ENCODE assay signal across 2 cellular contexts in genomic region chr3:12882336-12883310, GRCh38.
TF ChIP-seq lines count a peak whose summit lies in the region.

No MANE protein-coding gene starts in this region.

TF ChIP-seq in GM23338, 12 proteins besides CTCF, POLR2A, EP300 and RAD21:
- no peak for TF ChIP-seq JUNB (IDR thresholded peaks at IDR 0.05; ENCODE audit: unreplicated experiment)
- TF ChIP-seq NANOG (IDR thresholded peaks at IDR 0.05; ENCODE audit: borderline replicate concordance) = no peak
- no peak for TF ChIP-seq STAT1 (IDR thresholded peaks at IDR 0.05; ENCODE audit: unreplicated experiment)
- no peak for TF ChIP-seq ZNF331 (CRISPR knock-in tag; IDR thresholded peaks at IDR 0.05; ENCODE audit: low read depth)
- no peak for TF ChIP-seq CREB1 (CRISPR knock-in tag; IDR thresholded peaks at IDR 0.05; ENCODE audit: low read depth)

TF ChIP-seq in GM12878, 131 proteins besides CTCF, POLR2A, EP300 and RAD21:
- TF ChIP-seq, protein P1, sequence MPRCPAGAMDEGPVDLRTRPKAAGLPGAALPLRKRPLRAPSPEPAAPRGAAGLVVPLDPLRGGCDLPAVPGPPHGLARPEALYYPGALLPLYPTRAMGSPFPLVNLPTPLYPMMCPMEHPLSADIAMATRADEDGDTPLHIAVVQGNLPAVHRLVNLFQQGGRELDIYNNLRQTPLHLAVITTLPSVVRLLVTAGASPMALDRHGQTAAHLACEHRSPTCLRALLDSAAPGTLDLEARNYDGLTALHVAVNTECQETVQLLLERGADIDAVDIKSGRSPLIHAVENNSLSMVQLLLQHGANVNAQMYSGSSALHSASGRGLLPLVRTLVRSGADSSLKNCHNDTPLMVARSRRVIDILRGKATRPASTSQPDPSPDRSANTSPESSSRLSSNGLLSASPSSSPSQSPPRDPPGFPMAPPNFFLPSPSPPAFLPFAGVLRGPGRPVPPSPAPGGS (IDR thresholded peaks at IDR 0.05; ENCODE audit: borderline replicate concordance, insufficient read depth, low read depth, low read length, poor library complexity, severe bottlenecking) = no peak
- TF ChIP-seq, protein P2, sequence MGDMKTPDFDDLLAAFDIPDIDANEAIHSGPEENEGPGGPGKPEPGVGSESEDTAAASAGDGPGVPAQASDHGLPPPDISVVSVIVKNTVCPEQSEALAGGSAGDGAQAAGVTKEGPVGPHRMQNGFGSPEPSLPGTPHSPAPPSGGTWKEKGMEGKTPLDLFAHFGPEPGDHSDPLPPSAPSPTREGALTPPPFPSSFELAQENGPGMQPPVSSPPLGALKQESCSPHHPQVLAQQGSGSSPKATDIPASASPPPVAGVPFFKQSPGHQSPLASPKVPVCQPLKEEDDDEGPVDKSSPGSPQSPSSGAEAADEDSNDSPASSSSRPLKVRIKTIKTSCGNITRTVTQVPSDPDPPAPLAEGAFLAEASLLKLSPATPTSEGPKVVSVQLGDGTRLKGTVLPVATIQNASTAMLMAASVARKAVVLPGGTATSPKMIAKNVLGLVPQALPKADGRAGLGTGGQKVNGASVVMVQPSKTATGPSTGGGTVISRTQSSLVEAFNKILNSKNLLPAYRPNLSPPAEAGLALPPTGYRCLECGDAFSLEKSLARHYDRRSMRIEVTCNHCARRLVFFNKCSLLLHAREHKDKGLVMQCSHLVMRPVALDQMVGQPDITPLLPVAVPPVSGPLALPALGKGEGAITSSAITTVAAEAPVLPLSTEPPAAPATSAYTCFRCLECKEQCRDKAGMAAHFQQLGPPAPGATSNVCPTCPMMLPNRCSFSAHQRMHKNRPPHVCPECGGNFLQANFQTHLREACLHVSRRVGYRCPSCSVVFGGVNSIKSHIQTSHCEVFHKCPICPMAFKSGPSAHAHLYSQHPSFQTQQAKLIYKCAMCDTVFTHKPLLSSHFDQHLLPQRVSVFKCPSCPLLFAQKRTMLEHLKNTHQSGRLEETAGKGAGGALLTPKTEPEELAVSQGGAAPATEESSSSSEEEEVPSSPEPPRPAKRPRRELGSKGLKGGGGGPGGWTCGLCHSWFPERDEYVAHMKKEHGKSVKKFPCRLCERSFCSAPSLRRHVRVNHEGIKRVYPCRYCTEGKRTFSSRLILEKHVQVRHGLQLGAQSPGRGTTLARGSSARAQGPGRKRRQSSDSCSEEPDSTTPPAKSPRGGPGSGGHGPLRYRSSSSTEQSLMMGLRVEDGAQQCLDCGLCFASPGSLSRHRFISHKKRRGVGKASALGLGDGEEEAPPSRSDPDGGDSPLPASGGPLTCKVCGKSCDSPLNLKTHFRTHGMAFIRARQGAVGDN (IDR thresholded peaks at IDR 0.05) = no peak
- TF ChIP-seq MEF2B (IDR thresholded peaks at IDR 0.05; ENCODE audit: partially characterized antibody, poor library complexity, severe bottlenecking) (no peak), TAF1 (IDR thresholded peaks at IDR 0.05; ENCODE audit: borderline replicate concordance, low read depth, low read length) (no peak), IRF4 (IDR thresholded peaks at IDR 0.05; ENCODE audit: low read depth, low read length) (no peak), MTA2 (IDR thresholded peaks at IDR 0.05; ENCODE audit: low read depth) (no peak), RELA (IDR thresholded peaks at IDR 0.05; ENCODE audit: borderline replicate concordance, partially characterized antibody) (no peak)
